17 cellular contexts compared by ENCODE assay signal in genomic region chr2:230085201-230085600, GRCh38.
"Had no signal": no experiment of that assay in that cellular context is flagged by ENCODE, and none has a peak within 500 bp of the region (broad histone marks: within the 10 kb centered on the region; RNA-seq: fewer than 3 reads in every experiment).

No MANE protein-coding gene starts in this region.

- H3K27ac ChIP-seq: adrenal gland, colonic mucosa, heart left ventricle, WERI-Rb-1 had no signal

- H3K9me3 ChIP-seq: adrenal gland, colonic mucosa, heart left ventricle had no signal

- H3K36me3 ChIP-seq: adrenal gland, colonic mucosa, heart left ventricle, WERI-Rb-1 had no signal

- DNase-seq: activated CD4-positive, alpha-beta memory T cell treated with anti-CD3 and anti-CD28 coated beads, Interleukin-2, amount 10 ng/mL, durations not matched to agents 7 days and 5 days; activated CD4-positive, alpha-beta T cell treated with anti-CD3 and anti-CD28 coated beads for 36 hours; activated T-cell treated with anti-CD3 and anti-CD28 coated beads, Interleukin-2, amount 50 U/mL, for 24 hours; adrenal gland; caudate nucleus; colonic mucosa; heart left ventricle; immature natural killer cell; mesenchymal stem cell; naive thymus-derived CD8-positive, alpha-beta T cell; right cardiac atrium; small intestine; stimulated activated naive CD8-positive, alpha-beta T cell treated with anti-CD3 and anti-CD28 coated beads, Interleukin-15, Interleukin-2, amounts not matched to agents 100 U/mL and 50 U/mL, for 24 hours; T-helper 1 cell; WERI-Rb-1 had no signal

- H3K4me3 ChIP-seq: adrenal gland, colonic mucosa, heart left ventricle had no signal

- ATAC-seq: activated CD4-positive, alpha-beta T cell treated with anti-CD3 and anti-CD28 coated beads for 36 hours; esophagus mucosa; heart left ventricle; naive thymus-derived CD8-positive, alpha-beta T cell; right cardiac atrium; stimulated activated naive CD8-positive, alpha-beta T cell treated with anti-CD3 and anti-CD28 coated beads, Interleukin-15, Interleukin-2, amounts not matched to agents 100 U/mL and 50 U/mL, for 24 hours had no signal

- H3K4me1 Mint-ChIP-seq: activated CD4-positive, alpha-beta memory T cell treated with anti-CD3 and anti-CD28 coated beads, Interleukin-2, amount 10 ng/mL, durations not matched to agents 7 days and 5 days; activated CD4-positive, alpha-beta T cell treated with anti-CD3 and anti-CD28 coated beads for 36 hours; activated naive CD4-positive, alpha-beta T cell treated with anti-CD3 and anti-CD28 coated beads, Interleukin-2, amount 50 U/mL, for 24 hours; immature natural killer cell; naive thymus-derived CD8-positive, alpha-beta T cell had no signal

- H3K27ac Mint-ChIP-seq: activated CD4-positive, alpha-beta memory T cell treated with anti-CD3 and anti-CD28 coated beads, Interleukin-2, amount 10 ng/mL, durations not matched to agents 7 days and 5 days; activated CD4-positive, alpha-beta T cell treated with anti-CD3 and anti-CD28 coated beads for 36 hours; activated naive CD4-positive, alpha-beta T cell treated with anti-CD3 and anti-CD28 coated beads, Interleukin-2, amount 50 U/mL, for 24 hours; activated T-cell treated with anti-CD3 and anti-CD28 coated beads, Interleukin-2, amount 50 U/mL, for 24 hours; immature natural killer cell; naive thymus-derived CD8-positive, alpha-beta T cell had no signal

- H3K4me1 ChIP-seq: adrenal gland, colonic mucosa, heart left ventricle had no signal

- H3K36me3 Mint-ChIP-seq: activated naive CD4-positive, alpha-beta T cell treated with anti-CD3 and anti-CD28 coated beads, Interleukin-2, amount 50 U/mL, for 24 hours; immature natural killer cell; naive thymus-derived CD8-positive, alpha-beta T cell had no signal

- H3K9me3 Mint-ChIP-seq: activated CD4-positive, alpha-beta memory T cell treated with anti-CD3 and anti-CD28 coated beads, Interleukin-2, amount 10 ng/mL, durations not matched to agents 7 days and 5 days; activated naive CD4-positive, alpha-beta T cell treated with anti-CD3 and anti-CD28 coated beads, Interleukin-2, amount 50 U/mL, for 24 hours; activated T-cell treated with anti-CD3 and anti-CD28 coated beads, Interleukin-2, amount 50 U/mL, for 24 hours; immature natural killer cell; naive thymus-derived CD8-positive, alpha-beta T cell had no signal

- H3K4me3 Mint-ChIP-seq: activated CD4-positive, alpha-beta memory T cell treated with anti-CD3 and anti-CD28 coated beads, Interleukin-2, amount 10 ng/mL, durations not matched to agents 7 days and 5 days; activated CD4-positive, alpha-beta T cell treated with anti-CD3 and anti-CD28 coated beads for 36 hours; activated naive CD4-positive, alpha-beta T cell treated with anti-CD3 and anti-CD28 coated beads, Interleukin-2, amount 50 U/mL, for 24 hours; activated T-cell treated with anti-CD3 and anti-CD28 coated beads, Interleukin-2, amount 50 U/mL, for 24 hours; immature natural killer cell; naive thymus-derived CD8-positive, alpha-beta T cell had no signal

- H3K27me3 ChIP-seq: adrenal gland, colonic mucosa, heart left ventricle had no signal
